ENCODE assay signal across 2 cellular contexts in the genomic region with DNA sequence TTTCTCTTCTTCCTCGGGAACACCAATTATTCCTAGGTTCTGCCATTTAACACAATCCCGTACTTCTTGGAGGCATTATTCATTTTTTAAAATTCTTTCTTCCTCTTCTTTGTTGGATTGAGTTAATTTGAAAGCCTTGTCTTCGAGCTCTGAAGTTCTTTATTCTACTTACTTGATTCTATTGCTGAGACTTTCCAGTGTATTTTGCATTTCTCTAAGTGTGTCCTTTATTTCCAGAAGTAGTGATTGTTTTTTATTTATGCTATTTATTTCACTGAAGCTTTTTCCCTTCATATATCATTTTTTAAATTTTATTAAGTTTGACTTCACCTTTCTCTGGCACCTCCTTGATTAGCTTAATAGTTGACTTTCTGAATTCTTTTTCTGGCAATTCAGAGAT.
TF ChIP-seq lines count a peak whose summit lies in the region.

No MANE protein-coding gene starts in this region.

TF ChIP-seq in HepG2, 621 proteins besides CTCF, POLR2A, EP300 and RAD21:
- TF ChIP-seq ZNF33A (CRISPR knock-in tag; IDR thresholded peaks at IDR 0.05; ENCODE audit: borderline replicate concordance) (0 out of 2 replicates have a peak, but pooled peaks have one; percentile 38), ZNF160 (CRISPR knock-in tag; IDR thresholded peaks at IDR 0.05) (peak; percentile 96), ZGPAT (CRISPR knock-in tag; IDR thresholded peaks at IDR 0.05) (no peak)

TF ChIP-seq in K562, 482 proteins besides CTCF, POLR2A, EP300 and RAD21:
- TF ChIP-seq ZNF24 (IDR thresholded peaks at IDR 0.05) (0 out of 2 replicates have a peak, but pooled peaks have one; percentile 23), STAG1 (CRISPR knock-in tag; IDR thresholded peaks at IDR 0.05; ENCODE audit: borderline replicate concordance) (no peak)
- TF ChIP-seq, protein P1, sequence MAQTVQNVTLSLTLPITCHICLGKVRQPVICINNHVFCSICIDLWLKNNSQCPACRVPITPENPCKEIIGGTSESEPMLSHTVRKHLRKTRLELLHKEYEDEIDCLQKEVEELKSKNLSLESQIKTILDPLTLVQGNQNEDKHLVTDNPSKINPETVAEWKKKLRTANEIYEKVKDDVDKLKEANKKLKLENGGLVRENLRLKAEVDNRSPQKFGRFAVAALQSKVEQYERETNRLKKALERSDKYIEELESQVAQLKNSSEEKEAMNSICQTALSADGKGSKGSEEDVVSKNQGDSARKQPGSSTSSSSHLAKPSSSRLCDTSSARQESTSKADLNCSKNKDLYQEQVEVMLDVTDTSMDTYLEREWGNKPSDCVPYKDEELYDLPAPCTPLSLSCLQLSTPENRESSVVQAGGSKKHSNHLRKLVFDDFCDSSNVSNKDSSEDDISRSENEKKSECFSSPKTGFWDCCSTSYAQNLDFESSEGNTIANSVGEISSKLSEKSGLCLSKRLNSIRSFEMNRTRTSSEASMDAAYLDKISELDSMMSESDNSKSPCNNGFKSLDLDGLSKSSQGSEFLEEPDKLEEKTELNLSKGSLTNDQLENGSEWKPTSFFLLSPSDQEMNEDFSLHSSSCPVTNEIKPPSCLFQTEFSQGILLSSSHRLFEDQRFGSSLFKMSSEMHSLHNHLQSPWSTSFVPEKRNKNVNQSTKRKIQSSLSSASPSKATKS (CRISPR knock-in tag; IDR thresholded peaks at IDR 0.05), result no peak
